ENCODE assay signal across 1 cellular context in genomic region chr19:15399635-15400034, GRCh38.
TF ChIP-seq lines count a peak whose summit lies in the region.

No MANE protein-coding gene starts in this region.

TF ChIP-seq in H1, 55 proteins besides CTCF, POLR2A, EP300 and RAD21:
- TF ChIP-seq RFX5 (IDR thresholded peaks at IDR 0.05; ENCODE audit: borderline replicate concordance, low read depth, low read length) (no peak), RNF2 (IDR thresholded peaks at IDR 0.05; ENCODE audit: borderline replicate concordance, low read depth, low read length, missing control alignments, poor library complexity, severe bottlenecking) (no peak), ATF2 (IDR thresholded peaks at IDR 0.05; ENCODE audit: low read length) (no peak), USF2 (IDR thresholded peaks at IDR 0.05; ENCODE audit: low read length) (no peak), CBX8 (IDR thresholded peaks at IDR 0.05; ENCODE audit: borderline replicate concordance, low read depth, low read length) (no peak), ATF3 (IDR thresholded peaks at IDR 0.05; ENCODE audit: insufficient read depth, low read depth, low read length) (no peak), CBX5 (IDR thresholded peaks at IDR 0.05; ENCODE audit: low read depth, low read length) (no peak), SRF (IDR thresholded peaks at IDR 0.05; ENCODE audit: low read depth, low read length) (no peak), TEAD4 (IDR thresholded peaks at IDR 0.05; ENCODE audit: low read depth, low read length) (no peak), BACH1 (IDR thresholded peaks at IDR 0.05; ENCODE audit: low read length) (no peak), PHF8 (conservative IDR thresholded peaks at IDR 0.05; ENCODE audit: low read depth, low read length) (no peak), TAF1 (IDR thresholded peaks at IDR 0.05; ENCODE audit: low read depth, low read length) (no peak), NANOG (IDR thresholded peaks at IDR 0.05; ENCODE audit: insufficient read depth, low read depth, low read length, poor library complexity, severe bottlenecking) (no peak), GABPA (IDR thresholded peaks at IDR 0.05; ENCODE audit: borderline replicate concordance, insufficient read depth, low read length) (no peak), HDAC2 (IDR thresholded peaks at IDR 0.05; ENCODE audit: borderline replicate concordance in 1 of 2, low read depth in 2 of 2, low read length in 2 of 2) (no peak)
